In the genomic region with DNA sequence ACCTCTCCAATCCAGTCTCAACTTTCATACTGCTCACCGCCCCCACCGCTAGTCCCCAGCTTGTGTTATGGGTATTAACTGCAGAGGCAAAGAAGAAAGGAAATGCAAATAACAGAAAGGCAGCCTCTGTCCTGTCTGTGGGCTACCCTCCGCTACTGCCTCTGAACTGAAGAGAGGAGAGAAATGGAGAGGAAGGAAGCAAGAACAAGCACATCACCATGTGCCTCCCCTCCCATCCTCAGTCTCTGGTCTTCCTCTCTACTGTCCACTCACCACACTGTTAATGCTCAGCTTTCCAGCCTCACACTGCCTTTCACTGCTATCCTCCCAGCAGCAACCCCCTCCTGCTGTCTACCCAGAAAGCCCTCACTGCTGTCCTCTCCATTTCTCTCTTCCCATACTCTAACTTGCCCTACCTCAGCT, we compare ENCODE assay signal across 12 cellular contexts.
DNase-seq lines count a peak whose midpoint lies in the region; ATAC-seq and TF ChIP-seq lines count a peak whose summit lies in the region.
"Had no signal": no experiment of that assay in that cellular context is flagged by ENCODE, and none has a peak within 500 bp of the region (broad histone marks: within the 10 kb centered on the region; RNA-seq: fewer than 3 reads in every experiment).

No MANE protein-coding gene starts in this region.

- peak overlapping the region; percentile 68 for H3K4me3 Mint-ChIP-seq in activated CD4-positive, alpha-beta T cell treated with anti-CD3 and anti-CD28 coated beads, Interleukin-2, amount 10 ng/mL, durations not matched to agents 24 days and 14 days
- no peak overlapping the region; a peak in 1 of 5 replicates for H3K4me3 Mint-ChIP-seq in H9
- H3K4me3 Mint-ChIP-seq in activated CD4-positive, alpha-beta memory T cell treated with anti-CD3 and anti-CD28 coated beads for 36 hours = no peak overlapping the region
- H3K4me3 Mint-ChIP-seq in natural killer cell treated with Interleukin-12 subunit alpha and Interleukin-12 subunit beta and Interleukin-15 and Interleukin-18, amount 100 ng/mL, for 72 hours = peak overlapping the region; percentile 84

- no peak overlapping the region for H2AFZ ChIP-seq in H9 (ENCODE audit: low read length)

- TF ChIP-seq CTCF in H9 (conservative IDR thresholded peaks at IDR 0.05) (no peak), spleen (IDR thresholded peaks at IDR 0.05 in 8 of 11, conservative IDR thresholded peaks at IDR 0.05 in 3 of 11) (no peak)

- peak overlapping the region; percentile 5 for H3K27ac ChIP-seq in H9 (ENCODE audit: insufficient read length, low read depth, low read length)
- H3K27ac ChIP-seq in spleen = no peak overlapping the region
- H3K27ac ChIP-seq: pancreas, upper lobe of right lung had no signal

- H3K4me2 ChIP-seq in H9 (ENCODE audit: insufficient read depth, insufficient read length, low read length) = no peak overlapping the region

- H3K23ac ChIP-seq in H9 (ENCODE audit: insufficient read length, low read depth, low read length) = no peak overlapping the region

- H2BK15ac ChIP-seq in H9 (ENCODE audit: low read depth, low read length) = no peak overlapping the region

- H3K36me3 Mint-ChIP-seq in activated CD4-positive, alpha-beta T cell treated with anti-CD3 and anti-CD28 coated beads, Interleukin-2, amount 10 ng/mL, durations not matched to agents 24 days and 14 days (ENCODE audit: low read depth) = peaks cover 61% of the 10 kb centered on the region
- H3K36me3 Mint-ChIP-seq in H9 (ENCODE audit: insufficient read depth in 1 of 3, low read depth in 3 of 3) = peaks cover 8 to 27% (median 16%) of the 10 kb centered on the region in 3 experiments
- peaks cover 41% of the 10 kb centered on the region for H3K36me3 Mint-ChIP-seq in activated CD4-positive, alpha-beta memory T cell treated with anti-CD3 and anti-CD28 coated beads for 36 hours
- peaks cover 27% of the 10 kb centered on the region for H3K36me3 Mint-ChIP-seq in natural killer cell treated with Interleukin-12 subunit alpha and Interleukin-12 subunit beta and Interleukin-15 and Interleukin-18, amount 100 ng/mL, for 72 hours

- H3K4me1 ChIP-seq in H9 (ENCODE audit: insufficient read depth, low read length) = peaks cover 10% of the 10 kb centered on the region; the same call in 1 of the 2 replicates
- no peaks in the 10 kb centered on the region for H3K4me1 ChIP-seq in spleen
- H3K4me1 ChIP-seq: upper lobe of right lung had no signal

- H3K79me2 ChIP-seq in H9 (ENCODE audit: insufficient read depth, low read length) = no peaks in the 10 kb centered on the region

- H4K8ac ChIP-seq in H9 (replicated peaks; ENCODE audit: insufficient read length, low read depth, low read length) = no peak overlapping the region

- peaks cover 18% of the 10 kb centered on the region for H3K4me1 Mint-ChIP-seq in activated CD4-positive, alpha-beta T cell treated with anti-CD3 and anti-CD28 coated beads, Interleukin-2, amount 10 ng/mL, durations not matched to agents 24 days and 14 days
- H3K4me1 Mint-ChIP-seq in H9 = peaks cover 15 to 19% of the 10 kb centered on the region in 2 experiments
- H3K4me1 Mint-ChIP-seq in activated CD4-positive, alpha-beta memory T cell treated with anti-CD3 and anti-CD28 coated beads for 36 hours (ENCODE audit: low read depth) = peaks cover 24% of the 10 kb centered on the region
- H3K4me1 Mint-ChIP-seq in natural killer cell treated with Interleukin-12 subunit alpha and Interleukin-12 subunit beta and Interleukin-15 and Interleukin-18, amount 100 ng/mL, for 72 hours (ENCODE audit: low read depth in 2 of 2) = peaks cover 23 to 27% of the 10 kb centered on the region in 2 donors

- H4K5ac ChIP-seq in H9 (ENCODE audit: insufficient read length, low read depth, low read length) = no peak overlapping the region

- no peak overlapping the region for H2BK5ac ChIP-seq in H9 (ENCODE audit: insufficient read length, low read length)

- peaks cover 0 to 10% (median 0%) of the 10 kb centered on the region in 6 donors for H3K36me3 ChIP-seq in spleen
- H3K36me3 ChIP-seq: pancreas had no signal

- no peak for DNase-seq in activated CD4-positive, alpha-beta T cell treated with anti-CD3 and anti-CD28 coated beads, Interleukin-2, amount 10 ng/mL, durations not matched to agents 24 days and 14 days
- DNase-seq in activated CD4-positive, alpha-beta T cell treated with anti-CD3 and anti-CD28 coated beads, Interleukin-2, amount 50 U/mL, for 1 hour = no peak
- DNase-seq in H9 = peak; percentile 76
- peak; percentile 48 for DNase-seq in activated CD4-positive, alpha-beta memory T cell treated with anti-CD3 and anti-CD28 coated beads for 36 hours
- DNase-seq in natural killer cell treated with Interleukin-12 subunit alpha and Interleukin-12 subunit beta and Interleukin-15 and Interleukin-18, amount 100 ng/mL, for 72 hours (ENCODE audit: low spot score) = no peak
- DNase-seq in NOMO-1 (lab: John Stamatoyannopoulos, UW; ENCODE audit: unreplicated experiment in 2 of 2) = no peak
- no peak for DNase-seq in NCI-H345 (lab: John Stamatoyannopoulos, UW)
- no peak for DNase-seq in spleen
- DNase-seq: effector CD4-positive, alpha-beta T cell; NCI-H226; pancreas; upper lobe of right lung had no signal

- no peak overlapping the region for H4K91ac ChIP-seq in H9 (ENCODE audit: insufficient read length, low read depth, low read length)

- H3K4ac ChIP-seq in H9 (ENCODE audit: low read depth, low read length) = no peak overlapping the region

- H3K9me3 ChIP-seq in H9 (ENCODE audit: control insufficient read depth, low read depth, low read length) (no peaks in the 10 kb centered on the region), spleen (peaks cover 0 to 15% (median 10%) of the 10 kb centered on the region in 8 donors)
- H3K9me3 ChIP-seq: pancreas, upper lobe of right lung had no signal

- no peaks in the 10 kb centered on the region for H3K27me3 Mint-ChIP-seq in activated CD4-positive, alpha-beta T cell treated with anti-CD3 and anti-CD28 coated beads, Interleukin-2, amount 10 ng/mL, durations not matched to agents 24 days and 14 days
- no peaks in the 10 kb centered on the region for H3K27me3 Mint-ChIP-seq in H9 (ENCODE audit: low read depth)
- no peaks in the 10 kb centered on the region for H3K27me3 Mint-ChIP-seq in activated CD4-positive, alpha-beta memory T cell treated with anti-CD3 and anti-CD28 coated beads for 36 hours
- no peaks in the 10 kb centered on the region for H3K27me3 Mint-ChIP-seq in natural killer cell treated with Interleukin-12 subunit alpha and Interleukin-12 subunit beta and Interleukin-15 and Interleukin-18, amount 100 ng/mL, for 72 hours

- no peak overlapping the region for H2AK5ac ChIP-seq in H9 (ENCODE audit: insufficient read length, low read length)

- H4K20me1 ChIP-seq in H9 (ENCODE audit: control insufficient read depth, insufficient read depth, insufficient read length) = no peaks in the 10 kb centered on the region

- no peak overlapping the region for H2BK20ac ChIP-seq in H9 (ENCODE audit: low read depth, low read length, poor library complexity, severe bottlenecking)

- H3K56ac ChIP-seq in H9 (ENCODE audit: insufficient read length, low read depth, low read length) = no peak overlapping the region

- H3K9ac ChIP-seq in H9 (ENCODE audit: extremely low read depth, insufficient read length, low read length) = no peak overlapping the region

- peaks cover 12% of the 10 kb centered on the region for H3K9me3 Mint-ChIP-seq in activated CD4-positive, alpha-beta T cell treated with anti-CD3 and anti-CD28 coated beads, Interleukin-2, amount 10 ng/mL, durations not matched to agents 24 days and 14 days
- H3K9me3 Mint-ChIP-seq in H9 = peaks cover 6 to 8% of the 10 kb centered on the region in 2 experiments; a peak in 4 of 5 replicates
- peaks cover 5% of the 10 kb centered on the region for H3K9me3 Mint-ChIP-seq in activated CD4-positive, alpha-beta memory T cell treated with anti-CD3 and anti-CD28 coated beads for 36 hours
- H3K9me3 Mint-ChIP-seq in natural killer cell treated with Interleukin-12 subunit alpha and Interleukin-12 subunit beta and Interleukin-15 and Interleukin-18, amount 100 ng/mL, for 72 hours = peaks cover 4% of the 10 kb centered on the region

- CTCF ChIA-PET in activated CD4-positive, alpha-beta memory T cell treated with anti-CD3 and anti-CD28 coated beads for 36 hours (lab: Charles Lee) = interaction anchor here (0.9 to 2.3 kb wide), 4 partner anchors 22 to 401 kb away, joined by 3 to 21 read pairs (median 4); no protein-coding TSS in a partner anchor

- H3K4me3 ChIP-seq in spleen = no peak overlapping the region
- H3K4me3 ChIP-seq: pancreas, upper lobe of right lung had no signal

- H3K27ac Mint-ChIP-seq in activated CD4-positive, alpha-beta T cell treated with anti-CD3 and anti-CD28 coated beads, Interleukin-2, amount 10 ng/mL, durations not matched to agents 24 days and 14 days = peak overlapping the region; percentile 87
- peak overlapping the region; percentile 17 to 93 (median 80); a peak in 6 of 7 replicates for H3K27ac Mint-ChIP-seq in H9
- peak overlapping the region; percentile 77 for H3K27ac Mint-ChIP-seq in activated CD4-positive, alpha-beta memory T cell treated with anti-CD3 and anti-CD28 coated beads for 36 hours
- H3K27ac Mint-ChIP-seq in natural killer cell treated with Interleukin-12 subunit alpha and Interleukin-12 subunit beta and Interleukin-15 and Interleukin-18, amount 100 ng/mL, for 72 hours = peak overlapping the region; percentile 91 to 93

- no peak for TF ChIP-seq POLR2A in spleen (IDR thresholded peaks at IDR 0.05)

- no peaks in the 10 kb centered on the region for H3K79me1 ChIP-seq in H9 (ENCODE audit: insufficient read depth, low read depth, low read length, poor library complexity, severe bottlenecking)

- no peak overlapping the region for H3K14ac ChIP-seq in H9 (ENCODE audit: insufficient read depth, low read length)

- no peak overlapping the region for H3T11ph ChIP-seq in H9 (ENCODE audit: low read length)

- no peaks in the 10 kb centered on the region for H3K23me2 ChIP-seq in H9 (ENCODE audit: insufficient read length, low read depth, low read length, poor library complexity, severe bottlenecking)

- WGBS in H9 (ENCODE audit: extremely low coverage, insufficient read length, low lambda C conversion rate) = no CpG with 5 or more reads among the region's 3 CpGs
- 72 to 90% (median 81%) methylated on average over 3 of the region's 3 CpGs for WGBS in spleen, 5 donors

- intact Hi-C loops in activated CD4-positive, alpha-beta T cell treated with anti-CD3 and anti-CD28 coated beads, Interleukin-2, amount 10 ng/mL, durations not matched to agents 24 days and 14 days (cut with micrococcal nuclease) = loop anchor here (5.0 kb wide), 1 partner anchor 327 kb away; no protein-coding TSS in a partner anchor
- intact Hi-C loops in activated CD4-positive, alpha-beta memory T cell treated with anti-CD3 and anti-CD28 coated beads for 36 hours (cut with micrococcal nuclease) = loop anchor here (10.0 kb wide), 1 partner anchor 1179 kb away; no protein-coding TSS in a partner anchor
- intact Hi-C loops in spleen (cut with DNase I; ENCODE audit: low total_unique reads) = no loop called here

- no peak overlapping the region for H2BK12ac ChIP-seq in H9 (ENCODE audit: insufficient read length, low read depth, low read length)

- H3K27me3 ChIP-seq in H9 (ENCODE audit: insufficient read depth, low read length) (no peaks in the 10 kb centered on the region), spleen (replicated peaks in 1 of 7) (no peaks in the 10 kb centered on the region)
- H3K27me3 ChIP-seq: pancreas, upper lobe of right lung had no signal

- H2BK120ac ChIP-seq in H9 (ENCODE audit: low read depth, low read length, poor library complexity, severe bottlenecking) = no peak overlapping the region

- no peak overlapping the region for H3K18ac ChIP-seq in H9 (ENCODE audit: insufficient read length, low read depth, low read length)

- POLR2A ChIA-PET in activated CD4-positive, alpha-beta memory T cell treated with anti-CD3 and anti-CD28 coated beads for 36 hours (lab: Charles Lee) = interaction anchor here (0.9 to 1.2 kb wide), 3 partner anchors 24 to 116 kb away, joined by 3 read pairs; no protein-coding TSS in a partner anchor

- peak; percentile 57 to 69 for ATAC-seq in natural killer cell treated with Interleukin-12 subunit alpha and Interleukin-12 subunit beta and Interleukin-15 and Interleukin-18, amount 100 ng/mL, for 72 hours
- ATAC-seq: pancreas, upper lobe of right lung had no signal

Comparison
In these comparisons a context has a peak if more than half of its experiments do, and no peak if none do; other contexts are left out.
1. DNase-seq: peak in H9 (single experiment) and activated CD4-positive, alpha-beta memory T cell treated with anti-CD3 and anti-CD28 coated beads for 36 hours (single experiment); none in activated CD4-positive, alpha-beta T cell treated with anti-CD3 and anti-CD28 coated beads, Interleukin-2, amount 10 ng/mL, durations not matched to agents 24 days and 14 days (single experiment), activated CD4-positive, alpha-beta T cell treated with anti-CD3 and anti-CD28 coated beads, Interleukin-2, amount 50 U/mL, for 1 hour (single experiment), natural killer cell treated with Interleukin-12 subunit alpha and Interleukin-12 subunit beta and Interleukin-15 and Interleukin-18, amount 100 ng/mL, for 72 hours (single experiment), NOMO-1 (0 of 2), NCI-H345 (single experiment) and spleen (single experiment).
2. H3K4me3 Mint-ChIP-seq: peak in activated CD4-positive, alpha-beta T cell treated with anti-CD3 and anti-CD28 coated beads, Interleukin-2, amount 10 ng/mL, durations not matched to agents 24 days and 14 days (single experiment) and natural killer cell treated with Interleukin-12 subunit alpha and Interleukin-12 subunit beta and Interleukin-15 and Interleukin-18, amount 100 ng/mL, for 72 hours (single experiment); none in H9 (0 of 2) and activated CD4-positive, alpha-beta memory T cell treated with anti-CD3 and anti-CD28 coated beads for 36 hours (single experiment).
3. Peak in every context shown above with its lines, with median percentiles within 50 percentile points of each other: H3K27ac Mint-ChIP-seq.